Comparison of ENCODE assay signal across 15 cellular contexts in the genomic region with DNA sequence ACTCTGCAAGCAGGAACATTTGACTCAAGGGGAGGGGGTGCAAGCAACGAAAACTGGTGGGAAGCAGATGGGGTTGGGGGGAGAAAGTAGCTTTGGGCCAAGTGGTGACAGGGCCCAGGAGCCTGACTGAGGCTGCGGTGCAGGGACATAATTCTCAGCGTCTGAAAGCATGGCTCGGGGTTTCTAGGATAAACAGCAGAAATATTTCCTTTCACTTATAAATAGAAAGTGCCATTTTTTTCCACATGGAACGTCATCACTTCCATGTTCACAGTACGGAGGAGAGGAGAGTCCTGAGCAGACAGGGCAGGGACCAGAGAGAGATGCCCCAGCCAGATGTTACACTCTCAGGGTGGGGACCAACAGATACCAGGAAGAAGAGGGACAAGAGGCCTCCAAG.
DNase-seq lines count a peak whose midpoint lies in the region; ATAC-seq and TF ChIP-seq lines count a peak whose summit lies in the region.
"Had no signal": no experiment of that assay in that cellular context is flagged by ENCODE, and none has a peak within 500 bp of the region (broad histone marks: within the 10 kb centered on the region; RNA-seq: fewer than 3 reads in every experiment).

No MANE protein-coding gene starts in this region.

- H3K4me1 ChIP-seq in gastroesophageal sphincter = peaks cover 3 to 66% (median 15%) of the 10 kb centered on the region in 3 donors

- TF ChIP-seq POLR2A in gastroesophageal sphincter (IDR thresholded peaks at IDR 0.05) = no peak

- H3K36me3 ChIP-seq in gastroesophageal sphincter = no peaks in the 10 kb centered on the region
- H3K36me3 ChIP-seq: spleen, upper lobe of left lung had no signal

- TF ChIP-seq EP300 in gastroesophageal sphincter (IDR thresholded peaks at IDR 0.05) = no peak

- DNase-seq in AG04450 (ENCODE audit: low read depth, low spot score) (no peak), RWPE1 (ENCODE audit: low spot score) (no peak), sciatic nerve (ENCODE audit: low spot score) (peak; percentile 51), glomerular visceral epithelial cell (ENCODE audit: extremely low spot score) (no peak), epidermal melanocyte (ENCODE audit: insufficient read length, low spot score) (no peak)
- DNase-seq: activated CD4-positive, alpha-beta T cell treated with anti-CD3 and anti-CD28 coated beads for 1 hour; activated T-cell treated with anti-CD3 and anti-CD28 coated beads, Interleukin-2, amount 50 U/mL, for 4 hours; DMS79 treated with DMSO at 0.1 percent for 48 hours; HCEC 1CT; spleen; SW 1271 had no signal

- POLR2A ChIA-PET in AG04450 (lab: Yijun Ruan, JAX) (no interaction called here), RWPE1 (lab: Yijun Ruan, JAX; ENCODE audit: low non-redundant PET) (no interaction called here)

- TF ChIP-seq CTCF in AG04450 (IDR thresholded peaks at IDR 0.05; ENCODE audit: low read depth, low read length) (no peak), RWPE1 (conservative IDR thresholded peaks at IDR 0.05; ENCODE audit: low read depth) (no peak), gastroesophageal sphincter (IDR thresholded peaks at IDR 0.05) (no peak)

- intact Hi-C loops in sciatic nerve (cut with DNase I) = no loop called here

- CTCF ChIA-PET in AG04450 (lab: Charles Lee) = interaction anchor here (1.6 to 12.5 kb wide), 2 partner anchors 10 to 18 kb away, joined by 5 to 120 read pairs; no protein-coding TSS in a partner anchor
- CTCF ChIA-PET in RWPE1 (lab: Yijun Ruan, JAX) = interaction anchor here (0.6 kb wide), 1 partner anchor 349 kb away, joined by 3 read pairs; no protein-coding TSS in a partner anchor

- 9 to 12% methylated on average over 5 to 6 of the region's 6 CpGs for WGBS in gastroesophageal sphincter (ENCODE audit: low coverage in 1 of 2), 2 donors

- H3K4me3 ChIP-seq in AG04450 (ENCODE audit: low read depth, low read length) (no peak overlapping the region), gastroesophageal sphincter (no peak overlapping the region)
- H3K4me3 ChIP-seq: spleen, upper lobe of left lung had no signal

- peak overlapping the region; percentile 31 for H3K27ac ChIP-seq in AG04450 (ENCODE audit: low read depth, low read length)
- H3K27ac ChIP-seq in RWPE1 = peak overlapping the region; percentile 25; the same call in 1 of the 2 replicates
- H3K27ac ChIP-seq in gastroesophageal sphincter = peak overlapping the region in 3 of 4 donors; percentile 67 to 77 (median 71)

- H3K27me3 ChIP-seq in AG04450 (ENCODE audit: control insufficient read depth, insufficient read depth, low read length) (no peaks in the 10 kb centered on the region), gastroesophageal sphincter (no peaks in the 10 kb centered on the region)
- H3K27me3 ChIP-seq: upper lobe of left lung had no signal

- ATAC-seq in gastroesophageal sphincter = peak; percentile 29
- peak; percentile 52 for ATAC-seq in sciatic nerve
- no peak for ATAC-seq in HG03108 (IDR thresholded peaks at IDR 0.05; ENCODE audit: unreplicated experiment)
- no peak for ATAC-seq in GM21717 (IDR thresholded peaks at IDR 0.05; ENCODE audit: unreplicated experiment)
- ATAC-seq: activated T-cell treated with anti-CD3 and anti-CD28 coated beads, Interleukin-2, amount 50 U/mL, for 4 hours had no signal

- H3K9me3 ChIP-seq in AG04450 (ENCODE audit: control insufficient read depth, insufficient read depth, low read length) (no peaks in the 10 kb centered on the region), gastroesophageal sphincter (no peaks in the 10 kb centered on the region)
- H3K9me3 ChIP-seq: spleen, upper lobe of left lung had no signal

Comparison
In these comparisons a context has a peak if more than half of its experiments do, and no peak if none do; other contexts are left out.
1. ATAC-seq: peak in gastroesophageal sphincter (single experiment) and sciatic nerve (single experiment); none in HG03108 (single experiment) and GM21717 (single experiment).
2. Peak in every context shown above with its lines, with median percentiles within 50 percentile points of each other: H3K27ac ChIP-seq.